ENCODE assay signal across 8 cellular contexts in genomic region chr18:80148316-80149199, GRCh38. TPM values are rescaled to one million over a fixed set of nuclear protein-coding genes. Genes with fewer than 3 reads are reported as not detected.
DNase-seq lines count a peak whose midpoint lies in the region; ATAC-seq and TF ChIP-seq lines count a peak whose summit lies in the region.

No MANE protein-coding gene starts in this region.

- no peak for TF ChIP-seq CTCF in CD14-positive monocyte (IDR thresholded peaks at IDR 0.05)
- TF ChIP-seq CTCF in testis (IDR thresholded peaks at IDR 0.05) = no peak

- H3K9me3 ChIP-seq in testis = no peaks in the 10 kb centered on the region

- intact Hi-C loops in CD14-positive monocyte (cut with micrococcal nuclease) = loop anchor here (5.0 kb wide), 3 partner anchors 36 to 116 kb away; partner anchors contain the start of genes ADNP2 (in 1 of the 2) and RBFA (in 1 of the 2)
- intact Hi-C loops in testis (cut with DNase I; ENCODE audit: low total_unique reads) = no loop called here

- peaks cover 0 to 2% (median 0%) of the 10 kb centered on the region in 7 donors for H3K9me3 Mint-ChIP-seq in CD14-positive monocyte
- H3K9me3 Mint-ChIP-seq in activated naive CD8-positive, alpha-beta T cell treated with anti-CD3 and anti-CD28 coated beads for 36 hours = no peaks in the 10 kb centered on the region

- no peaks in the 10 kb centered on the region for H3K36me3 ChIP-seq in testis (ENCODE audit: low read depth, missing control alignments)

- TF ChIP-seq POLR2A in testis (IDR thresholded peaks at IDR 0.05) = no peak

- 41 to 48% methylated on average over 33 to 34 of the region's 34 CpGs for WGBS in testis, 2 donors

- peaks cover 11 to 18% (median 12%) of the 10 kb centered on the region in 3 donors for H3K27me3 Mint-ChIP-seq in CD14-positive monocyte (ENCODE audit: low read depth in 3 of 3)
- H3K27me3 Mint-ChIP-seq in activated naive CD8-positive, alpha-beta T cell treated with anti-CD3 and anti-CD28 coated beads for 36 hours = peaks cover 12% of the 10 kb centered on the region

- H3K4me3 Mint-ChIP-seq in CD14-positive monocyte = peak overlapping the region; percentile 85 to 93
- peak overlapping the region; percentile 81 for H3K4me3 Mint-ChIP-seq in activated naive CD8-positive, alpha-beta T cell treated with anti-CD3 and anti-CD28 coated beads for 36 hours

- DNase-seq in CD14-positive monocyte (ENCODE audit: low spot score) = peak; percentile 61
- no peak for DNase-seq in activated naive CD8-positive, alpha-beta T cell treated with anti-CD3 and anti-CD28 coated beads for 36 hours
- peak; percentile 7 for DNase-seq in iris pigment epithelial cell (ENCODE audit: low read depth)
- no peak for DNase-seq in testis
- no peak for DNase-seq in stimulated activated CD4-positive, alpha-beta T cell treated with anti-CD3 and anti-CD28 coated beads, Interleukin-2, amount 100 ng/mL, for 24 hours
- DNase-seq in A172 (ENCODE audit: low spot score) = no peak
- no peak for DNase-seq in HPDE6-E6E7 (ENCODE audit: extremely low spot score)

- H3K36me3 Mint-ChIP-seq in CD14-positive monocyte = peaks cover 0 to 2% of the 10 kb centered on the region in 2 donors
- H3K36me3 Mint-ChIP-seq in activated naive CD8-positive, alpha-beta T cell treated with anti-CD3 and anti-CD28 coated beads for 36 hours = peaks cover 10% of the 10 kb centered on the region

- no peaks in the 10 kb centered on the region for H3K4me1 ChIP-seq in testis

- peak overlapping the region; percentile 71 to 73 for H3K4me3 ChIP-seq in testis

- no peaks in the 10 kb centered on the region for H3K27me3 ChIP-seq in testis

- H3K27ac Mint-ChIP-seq in CD14-positive monocyte = peak overlapping the region; percentile 42 to 89 (median 86)
- no peak overlapping the region for H3K27ac Mint-ChIP-seq in activated naive CD8-positive, alpha-beta T cell treated with anti-CD3 and anti-CD28 coated beads for 36 hours

- H3K27ac ChIP-seq in testis = peak overlapping the region; percentile 28 to 56

- ATAC-seq in HG02678 (IDR thresholded peaks at IDR 0.05; ENCODE audit: unreplicated experiment) = peak; percentile 7

- peaks cover 26% of the 10 kb centered on the region for H3K4me1 Mint-ChIP-seq in CD14-positive monocyte
- peaks cover 10% of the 10 kb centered on the region for H3K4me1 Mint-ChIP-seq in activated naive CD8-positive, alpha-beta T cell treated with anti-CD3 and anti-CD28 coated beads for 36 hours

RNA-seq across cellular contexts. Expression of gene ADNP2, which starts 39.5 kb away (rescaled TPM):
- polyA plus RNA-seq in CD14-positive monocyte = 1 to 10 TPM; 3.0 to 3.6 TPM
- total RNA-seq in activated naive CD8-positive, alpha-beta T cell treated with anti-CD3 and anti-CD28 coated beads for 36 hours = 10 to 100 TPM; 34.7 to 34.8 TPM
- total RNA-seq in testis = 10 to 100 TPM; 56.8 to 57.7 TPM
- 50.0 TPM for polyA plus RNA-seq in testis (ENCODE audit: insufficient read depth, low read depth, low replicate concordance)
- 17.9 and 18.6 TPM in 2 replicates for total RNA-seq in A172 (2014; rRNA removed; shearing (Covaris generic))

Comparison
In these comparisons a context has a peak if more than half of its experiments do, and no peak if none do; other contexts are left out.
1. DNase-seq: peak in CD14-positive monocyte (single experiment) and iris pigment epithelial cell (single experiment); none in activated naive CD8-positive, alpha-beta T cell treated with anti-CD3 and anti-CD28 coated beads for 36 hours (single experiment), testis (single experiment), stimulated activated CD4-positive, alpha-beta T cell treated with anti-CD3 and anti-CD28 coated beads, Interleukin-2, amount 100 ng/mL, for 24 hours (0 of 2), A172 (single experiment) and HPDE6-E6E7 (single experiment).